In genomic region chr10:78657622-78658165, GRCh38 we compare ENCODE assay signal across 1 cellular context.
TF ChIP-seq lines count a peak whose summit lies in the region.

No MANE protein-coding gene starts in this region.

TF ChIP-seq in HepG2, 621 proteins besides CTCF, POLR2A, EP300 and RAD21 (continued from another document):
- TF ChIP-seq ZFP91 (CRISPR knock-in tag; IDR thresholded peaks at IDR 0.05; ENCODE audit: borderline replicate concordance) (no peak), HOXA5 (CRISPR knock-in tag; IDR thresholded peaks at IDR 0.05) (no peak), GATAD2A (CRISPR knock-in tag; IDR thresholded peaks at IDR 0.05) (peak; percentile 37; the same call in 1 of the 2 replicates), CENPT (CRISPR knock-in tag; IDR thresholded peaks at IDR 0.05; ENCODE audit: low read depth) (no peak), DMAP1 (CRISPR knock-in tag; IDR thresholded peaks at IDR 0.05) (no peak), NCOA2 (CRISPR knock-in tag; IDR thresholded peaks at IDR 0.05) (no peak), BORCS8-MEF2B (CRISPR knock-in tag; IDR thresholded peaks at IDR 0.05) (no peak), ZNF768 (CRISPR knock-in tag; IDR thresholded peaks at IDR 0.05) (no peak), ZNF382 (CRISPR knock-in tag; IDR thresholded peaks at IDR 0.05; ENCODE audit: borderline replicate concordance) (no peak), ZGPAT (CRISPR knock-in tag; IDR thresholded peaks at IDR 0.05) (no peak), SMC3 (IDR thresholded peaks at IDR 0.05; ENCODE audit: low read length) (peak; percentile 94), NR2F6 (IDR thresholded peaks at IDR 0.05) (no peak), NR2F6 (CRISPR knock-in tag; IDR thresholded peaks at IDR 0.05) (0 out of 2 replicates have a peak, but pooled peaks have one; percentile 25), POLR2AphosphoS5 (IDR thresholded peaks at IDR 0.05; ENCODE audit: low read depth, low read length) (no peak), HOXA9 (CRISPR knock-in tag; IDR thresholded peaks at IDR 0.05; ENCODE audit: borderline replicate concordance) (no peak), REST (IDR thresholded peaks at IDR 0.05; ENCODE audit: borderline replicate concordance in 1 of 2, low read depth in 1 of 2, low read length in 2 of 2) (no peak), ATF6 (CRISPR knock-in tag; conservative IDR thresholded peaks at IDR 0.05) (no peak), SAFB2 (CRISPR knock-in tag; IDR thresholded peaks at IDR 0.05; ENCODE audit: borderline replicate concordance, low read depth) (no peak), STAG1 (CRISPR knock-in tag; IDR thresholded peaks at IDR 0.05) (peak; percentile 93), ZNF619 (CRISPR knock-in tag; IDR thresholded peaks at IDR 0.05) (no peak), ZNF746 (CRISPR knock-in tag; IDR thresholded peaks at IDR 0.05) (no peak), TEAD3 (CRISPR knock-in tag; optimal IDR thresholded peaks at IDR 0.05; ENCODE audit: borderline replicate concordance) (peak; percentile 41), FOSL2 (CRISPR knock-in tag; IDR thresholded peaks at IDR 0.05) (peak; percentile 38; the same call in 1 of the 2 replicates), PAXIP1 (CRISPR knock-in tag; conservative IDR thresholded peaks at IDR 0.05) (no peak), MTF1 (CRISPR knock-in tag; IDR thresholded peaks at IDR 0.05) (no peak), ZNF75D (CRISPR knock-in tag; IDR thresholded peaks at IDR 0.05; ENCODE audit: borderline replicate concordance) (no peak), HMGXB4 (CRISPR knock-in tag; IDR thresholded peaks at IDR 0.05; ENCODE audit: borderline replicate concordance in 1 of 2, low read depth in 1 of 2) (0 out of 4 replicates have a peak, but pooled peaks of 1 of the 2 experiments have one; percentile 50), RBM22 (optimal IDR thresholded peaks at IDR 0.05; ENCODE audit: low read length) (no peak), SALL1 (CRISPR knock-in tag; IDR thresholded peaks at IDR 0.05) (peak; percentile 35; the same call in 1 of the 2 replicates), SOX5 (CRISPR knock-in tag; IDR thresholded peaks at IDR 0.05; ENCODE audit: borderline replicate concordance) (0 out of 2 replicates have a peak, but pooled peaks have one; percentile 7), ZNF615 (CRISPR knock-in tag; IDR thresholded peaks at IDR 0.05; ENCODE audit: borderline replicate concordance) (no peak), ZSCAN20 (CRISPR knock-in tag; IDR thresholded peaks at IDR 0.05; ENCODE audit: borderline replicate concordance) (no peak), HOXD1 (CRISPR knock-in tag; IDR thresholded peaks at IDR 0.05) (no peak), NAIF1 (CRISPR knock-in tag; IDR thresholded peaks at IDR 0.05; ENCODE audit: borderline replicate concordance) (no peak), POGK (CRISPR knock-in tag; conservative IDR thresholded peaks at IDR 0.05) (no peak)
